8 cellular contexts compared by ENCODE assay signal in genomic region chr1:168603501-168604107, GRCh38. TPM values are rescaled to one million over a fixed set of nuclear protein-coding genes. Genes with fewer than 3 reads are reported as not detected.
DNase-seq lines count a peak whose midpoint lies in the region; ATAC-seq lines count a peak whose summit lies in the region.

No MANE protein-coding gene starts in this region.

- H3K79me1 ChIP-seq in neuronal stem cell (ENCODE audit: low read depth, low read length) = no peaks in the 10 kb centered on the region

- H2BK120ac ChIP-seq in neuronal stem cell (ENCODE audit: low read depth, low read length) = no peak overlapping the region

- no peaks in the 10 kb centered on the region for H3K36me3 ChIP-seq in neuronal stem cell (replicated peaks in 1 of 2; ENCODE audit: control insufficient read depth in 2 of 2, insufficient read depth in 2 of 2, low read length in 2 of 2)

- no peaks in the 10 kb centered on the region for H3K27me3 ChIP-seq in neuronal stem cell (ENCODE audit: control insufficient read depth in 3 of 3, insufficient read depth in 3 of 3, low read depth in 1 of 3, low read length in 3 of 3)

- peaks cover 13% of the 10 kb centered on the region for H3K27me3 Mint-ChIP-seq in activated T-helper 1 cell treated with anti-CD3 and anti-CD28 coated beads, Interleukin-12 subunit alpha, Interleukin-12 subunit beta, Interleukin-2, Interleukin-4 antibody, amounts not matched to agents 30 ng/mL and 10 ng/mL and 1 ng/mL, durations not matched to agents 14 hours and 24 hours and 36 hours (ENCODE audit: insufficient read depth)

- no peak overlapping the region for H3K23ac ChIP-seq in neuronal stem cell (ENCODE audit: low read depth, low read length, poor library complexity)

- peak; percentile 70 for ATAC-seq in GM19438 (IDR thresholded peaks at IDR 0.05; ENCODE audit: low read depth, unreplicated experiment)

- H2BK5ac ChIP-seq in neuronal stem cell (ENCODE audit: low read length) = no peak overlapping the region

- no peak overlapping the region for H2AK5ac ChIP-seq in neuronal stem cell (ENCODE audit: low read depth, low read length)

- no peak overlapping the region for H2BK12ac ChIP-seq in neuronal stem cell (ENCODE audit: low read length)

- H3K4ac ChIP-seq in neuronal stem cell (ENCODE audit: low read length) = no peak overlapping the region

- intact Hi-C loops in activated T-helper 1 cell treated with anti-CD3 and anti-CD28 coated beads, Interleukin-12 subunit alpha, Interleukin-12 subunit beta, Interleukin-2, Interleukin-4 antibody, amounts not matched to agents 30 ng/mL and 10 ng/mL and 1 ng/mL, durations not matched to agents 14 hours and 24 hours and 36 hours (cut with micrococcal nuclease) = loop anchor here (1.0 to 10.0 kb wide), 5 partner anchors 164 to 1109 kb away; no protein-coding TSS in a partner anchor

- H3K9ac ChIP-seq in neuronal stem cell (ENCODE audit: low read depth, low read length, poor library complexity) = no peak overlapping the region

- no peak overlapping the region for H2AFZ ChIP-seq in neuronal stem cell (ENCODE audit: low read length)

- H4K91ac ChIP-seq in neuronal stem cell (ENCODE audit: low read depth, low read length, poor library complexity) = no peak overlapping the region

- H3K9me3 Mint-ChIP-seq in activated T-helper 1 cell treated with anti-CD3 and anti-CD28 coated beads, Interleukin-12 subunit alpha, Interleukin-12 subunit beta, Interleukin-2, Interleukin-4 antibody, amounts not matched to agents 30 ng/mL and 10 ng/mL and 1 ng/mL, durations not matched to agents 14 hours and 24 hours and 36 hours = no peaks in the 10 kb centered on the region

- DNase-seq in Ammon's horn (ENCODE audit: low spot score) (peak; percentile 90), LoVo (ENCODE audit: low spot score) (peak; percentile 72), RPMI7951 (ENCODE audit: low read depth) (peak; percentile 53), fibroblast of the conjunctiva (ENCODE audit: low read depth) (peak; percentile 23), neuronal stem cell (ENCODE audit: low spot score) (peak; percentile 58), superior temporal gyrus (ENCODE audit: extremely low spot score) (peak; percentile 91)
- DNase-seq in activated T-helper 1 cell treated with anti-CD3 and anti-CD28 coated beads, Interleukin-12 subunit alpha, Interleukin-12 subunit beta, Interleukin-2, Interleukin-4 antibody, amounts not matched to agents 30 ng/mL and 10 ng/mL and 1 ng/mL, durations not matched to agents 14 hours and 24 hours and 36 hours (ENCODE audit: low spot score) = peak; percentile 41

- no peak overlapping the region for H3K18ac ChIP-seq in neuronal stem cell (ENCODE audit: low read length)

- no peaks in the 10 kb centered on the region for H3K9me3 ChIP-seq in neuronal stem cell (replicated peaks in 1 of 2; ENCODE audit: control insufficient read depth in 2 of 2, insufficient read depth in 1 of 2, low read depth in 1 of 2, low read length in 2 of 2)

- H3K36me3 Mint-ChIP-seq in activated T-helper 1 cell treated with anti-CD3 and anti-CD28 coated beads, Interleukin-12 subunit alpha, Interleukin-12 subunit beta, Interleukin-2, Interleukin-4 antibody, amounts not matched to agents 30 ng/mL and 10 ng/mL and 1 ng/mL, durations not matched to agents 14 hours and 24 hours and 36 hours (ENCODE audit: low read depth) = no peaks in the 10 kb centered on the region

- WGBS in neuronal stem cell (ENCODE audit: extremely low coverage in 2 of 2, insufficient read length in 2 of 2, insufficient replicate concordance in 1 of 2), 2 donors = no CpG with 5 or more reads among the region's 4 CpGs

- no peak overlapping the region for H2BK15ac ChIP-seq in neuronal stem cell (ENCODE audit: low read length)

- no peak overlapping the region for H3K27ac ChIP-seq in neuronal stem cell (replicated peaks; ENCODE audit: low read length)

- no peak overlapping the region for H3K27ac Mint-ChIP-seq in activated T-helper 1 cell treated with anti-CD3 and anti-CD28 coated beads, Interleukin-12 subunit alpha, Interleukin-12 subunit beta, Interleukin-2, Interleukin-4 antibody, amounts not matched to agents 30 ng/mL and 10 ng/mL and 1 ng/mL, durations not matched to agents 14 hours and 24 hours and 36 hours

- no peak overlapping the region for H3K4me2 ChIP-seq in neuronal stem cell (ENCODE audit: insufficient read depth, low read length, poor library complexity, severe bottlenecking)

- H3K4me1 Mint-ChIP-seq in activated T-helper 1 cell treated with anti-CD3 and anti-CD28 coated beads, Interleukin-12 subunit alpha, Interleukin-12 subunit beta, Interleukin-2, Interleukin-4 antibody, amounts not matched to agents 30 ng/mL and 10 ng/mL and 1 ng/mL, durations not matched to agents 14 hours and 24 hours and 36 hours (ENCODE audit: low read depth) = no peaks in the 10 kb centered on the region

- no peak overlapping the region for H3K14ac ChIP-seq in neuronal stem cell (ENCODE audit: low read length)

- H3K4me3 ChIP-seq in neuronal stem cell (ENCODE audit: low read length in 2 of 2) = no peak overlapping the region

- no peak overlapping the region for H4K8ac ChIP-seq in neuronal stem cell (ENCODE audit: low read depth, low read length)

- no peak overlapping the region for H3K4me3 Mint-ChIP-seq in activated T-helper 1 cell treated with anti-CD3 and anti-CD28 coated beads, Interleukin-12 subunit alpha, Interleukin-12 subunit beta, Interleukin-2, Interleukin-4 antibody, amounts not matched to agents 30 ng/mL and 10 ng/mL and 1 ng/mL, durations not matched to agents 14 hours and 24 hours and 36 hours

- no peaks in the 10 kb centered on the region for H3K4me1 ChIP-seq in neuronal stem cell (ENCODE audit: control insufficient read depth in 2 of 2, insufficient read depth in 1 of 2, low read depth in 1 of 2, low read length in 2 of 2)

RNA-seq across cellular contexts. Expression of gene XCL1, which starts 27.2 kb away (rescaled TPM):
- not detected in 2 replicates for total RNA-seq in RPMI7951 (2014; rRNA removed; shearing (Covaris generic))
- total RNA-seq in activated T-helper 1 cell treated with anti-CD3 and anti-CD28 coated beads, Interleukin-12 subunit alpha, Interleukin-12 subunit beta, Interleukin-2, Interleukin-4 antibody, amounts not matched to agents 30 ng/mL and 10 ng/mL and 1 ng/mL, durations not matched to agents 14 hours and 24 hours and 36 hours = 16.4 and 16.9 TPM in 2 replicates
- 0.17 TPM for polyA plus RNA-seq in neuronal stem cell (2013, experiment 1 of 2)
- polyA plus RNA-seq in neuronal stem cell (2013, experiment 2 of 2) = 0.11 TPM

RNA-seq across cellular contexts. Expression of gene XCL2, which starts 59.8 kb away (rescaled TPM):
- not detected in 2 replicates for total RNA-seq in RPMI7951 (2014; rRNA removed; shearing (Covaris generic))
- total RNA-seq in activated T-helper 1 cell treated with anti-CD3 and anti-CD28 coated beads, Interleukin-12 subunit alpha, Interleukin-12 subunit beta, Interleukin-2, Interleukin-4 antibody, amounts not matched to agents 30 ng/mL and 10 ng/mL and 1 ng/mL, durations not matched to agents 14 hours and 24 hours and 36 hours = 51.7 and 53.2 TPM in 2 replicates
- not detected for polyA plus RNA-seq in neuronal stem cell (2013, experiment 1 of 2)
- not detected for polyA plus RNA-seq in neuronal stem cell (2013, experiment 2 of 2)

Comparison
In these comparisons a context has a peak if more than half of its experiments do, and no peak if none do; other contexts are left out.
1. DNase-seq: peak in every context shown above with its lines; median percentile 91 in superior temporal gyrus; 90 in Ammon's horn; 72 in LoVo; 58 in neuronal stem cell; 53 in RPMI7951; 41 in activated T-helper 1 cell treated with anti-CD3 and anti-CD28 coated beads, Interleukin-12 subunit alpha, Interleukin-12 subunit beta, Interleukin-2, Interleukin-4 antibody, amounts not matched to agents 30 ng/mL and 10 ng/mL and 1 ng/mL, durations not matched to agents 14 hours and 24 hours and 36 hours; 23 in fibroblast of the conjunctiva.
2. RNA of gene XCL1, which starts 27.2 kb away (total RNA-seq): 16.4 to 16.9 TPM in activated T-helper 1 cell treated with anti-CD3 and anti-CD28 coated beads, Interleukin-12 subunit alpha, Interleukin-12 subunit beta, Interleukin-2, Interleukin-4 antibody, amounts not matched to agents 30 ng/mL and 10 ng/mL and 1 ng/mL, durations not matched to agents 14 hours and 24 hours and 36 hours; not detected in RPMI7951; every median in the first group is over 10 times any median in the second.
3. RNA of gene XCL2, which starts 59.8 kb away (total RNA-seq): 51.7 to 53.2 TPM in activated T-helper 1 cell treated with anti-CD3 and anti-CD28 coated beads, Interleukin-12 subunit alpha, Interleukin-12 subunit beta, Interleukin-2, Interleukin-4 antibody, amounts not matched to agents 30 ng/mL and 10 ng/mL and 1 ng/mL, durations not matched to agents 14 hours and 24 hours and 36 hours; not detected in RPMI7951; every median in the first group is over 10 times any median in the second.